ENCODE assay signal across 2 cellular contexts in genomic region chr4:5006932-5007331, GRCh38. TPM values are rescaled to one million over a fixed set of nuclear protein-coding genes. Genes with fewer than 3 reads are reported as not detected.
"Had no signal": no experiment of that assay in that cellular context is flagged by ENCODE, and none has a peak within 500 bp of the region (broad histone marks: within the 10 kb centered on the region; RNA-seq: fewer than 3 reads in every experiment).

No MANE protein-coding gene starts in this region.

RNA-seq across cellular contexts. Expression of gene CYTL1, which starts 12.3 kb away (rescaled TPM):
- total RNA-seq: GM23248, HFFc6 had no signal
